ENCODE assay signal across 8 cellular contexts in the genomic region with DNA sequence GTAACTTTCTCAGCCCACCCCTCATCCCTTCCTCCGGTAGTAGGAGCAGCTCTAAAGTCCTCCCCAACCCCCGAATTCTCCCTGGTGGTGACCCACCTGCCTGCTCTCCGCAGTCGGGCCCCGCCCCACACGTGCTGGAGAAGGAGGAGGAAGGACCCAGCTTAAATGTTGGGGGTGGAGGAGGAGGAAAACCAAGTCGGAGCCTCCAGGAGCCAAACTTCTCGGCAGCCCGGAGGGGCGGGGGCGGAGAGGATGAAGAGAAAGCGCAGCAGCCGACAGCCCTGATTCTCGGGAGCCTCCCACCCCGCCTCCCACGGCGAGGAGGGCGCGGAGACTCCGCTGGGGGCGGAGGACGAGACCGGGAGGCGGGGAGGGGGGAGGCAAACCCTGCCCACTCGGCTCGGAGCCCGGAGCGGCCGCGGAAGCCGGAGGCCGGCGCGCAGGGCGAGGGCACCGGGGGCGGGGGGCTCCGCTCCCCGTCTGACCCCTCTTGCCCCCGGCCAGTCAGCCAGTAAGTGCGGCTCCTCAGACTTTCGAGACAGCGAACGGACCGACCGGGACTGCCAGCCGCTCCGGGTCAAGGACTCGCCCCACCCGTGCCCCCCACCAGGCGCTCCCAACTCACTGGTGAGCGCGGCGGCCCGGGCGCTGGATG. TPM values are rescaled to one million over a fixed set of nuclear protein-coding genes. Genes with fewer than 3 reads are reported as not detected.
DNase-seq lines count a peak whose midpoint lies in the region; ATAC-seq and FAIRE-seq lines count a peak whose summit lies in the region.

A gene with protein sequence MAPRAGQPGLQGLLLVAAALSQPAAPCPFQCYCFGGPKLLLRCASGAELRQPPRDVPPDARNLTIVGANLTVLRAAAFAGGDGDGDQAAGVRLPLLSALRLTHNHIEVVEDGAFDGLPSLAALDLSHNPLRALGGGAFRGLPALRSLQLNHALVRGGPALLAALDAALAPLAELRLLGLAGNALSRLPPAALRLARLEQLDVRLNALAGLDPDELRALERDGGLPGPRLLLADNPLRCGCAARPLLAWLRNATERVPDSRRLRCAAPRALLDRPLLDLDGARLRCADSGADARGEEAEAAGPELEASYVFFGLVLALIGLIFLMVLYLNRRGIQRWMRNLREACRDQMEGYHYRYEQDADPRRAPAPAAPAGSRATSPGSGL (plus strand): TSS at position 394 of the 655 bp plus-strand sequence. CDS start 276 bp downstream, outside the sequence.

- intact Hi-C loops in activated naive CD4-positive, alpha-beta T cell treated with anti-CD3 and anti-CD28 coated beads for 36 hours (cut with micrococcal nuclease): loop anchor here (1.0 to 2.0 kb wide), 2 partner anchors 97 to 312 kb away; no protein-coding TSS in a partner anchor

- H3K36me3 Mint-ChIP-seq in activated naive CD4-positive, alpha-beta T cell treated with anti-CD3 and anti-CD28 coated beads for 36 hours (ENCODE audit: low read depth): no peaks in the 10 kb centered on the region

- H3K4me1 Mint-ChIP-seq in activated naive CD4-positive, alpha-beta T cell treated with anti-CD3 and anti-CD28 coated beads for 36 hours (ENCODE audit: low read depth): peaks cover 10% of the 10 kb centered on the region

- ATAC-seq in HG03108 (IDR thresholded peaks at IDR 0.05; ENCODE audit: unreplicated experiment): no peak

- peak; percentile 26 to 41 for DNase-seq in stimulated activated CD4-positive, alpha-beta T cell treated with anti-CD3 and anti-CD28 coated beads, Interleukin-2, amount 100 ng/mL, for 24 hours
- no peak for DNase-seq in stimulated activated CD4-positive, alpha-beta T cell treated with anti-CD3 and anti-CD28 coated beads, Interleukin-4, amount 100 ng/mL, for 24 hours
- no peak for DNase-seq in activated naive CD4-positive, alpha-beta T cell treated with anti-CD3 and anti-CD28 coated beads for 36 hours
- DNase-seq in iPS-NIHi7 (ENCODE audit: extremely low spot score) (peak; percentile 59), GM19239 (ENCODE audit: insufficient read length, low spot score) (no peak), NOMO-1 treated with DMSO at 0.1 percent for 48 hours (lab: John Stamatoyannopoulos, UW; ENCODE audit: unreplicated experiment) (no peak)
- peak; percentile 36 to 58 for DNase-seq in stimulated activated CD4-positive, alpha-beta T cell treated with anti-CD3 and anti-CD28 coated beads, Interleukin-4, amount 100 ng/mL, for 4 hours

- H3K27me3 Mint-ChIP-seq in activated naive CD4-positive, alpha-beta T cell treated with anti-CD3 and anti-CD28 coated beads for 36 hours (ENCODE audit: low read depth): peaks cover 33% of the 10 kb centered on the region

- H3K27ac Mint-ChIP-seq in activated naive CD4-positive, alpha-beta T cell treated with anti-CD3 and anti-CD28 coated beads for 36 hours: no peak within 1 kb of the TSS

- H3K4me3 Mint-ChIP-seq in activated naive CD4-positive, alpha-beta T cell treated with anti-CD3 and anti-CD28 coated beads for 36 hours: peak within 1 kb of the TSS; percentile 71

- no peak for FAIRE-seq in GM19239 (lab: Jason Lieb, UNC)

- no peaks in the 10 kb centered on the region for H3K9me3 Mint-ChIP-seq in activated naive CD4-positive, alpha-beta T cell treated with anti-CD3 and anti-CD28 coated beads for 36 hours

- CTCF ChIA-PET in activated naive CD4-positive, alpha-beta T cell treated with anti-CD3 and anti-CD28 coated beads for 36 hours (lab: Charles Lee): interaction anchor here (0.7 to 17.6 kb wide), 21 partner anchors 10 to 461 kb away, joined by 3 to 445 read pairs (median 4); no protein-coding TSS in a partner anchor

RNA-seq across cellular contexts. Expression of the gene that starts here (rescaled TPM):
- not detected for total RNA-seq in activated naive CD4-positive, alpha-beta T cell treated with anti-CD3 and anti-CD28 coated beads for 36 hours

Comparison
In these comparisons a context has a peak if more than half of its experiments do, and no peak if none do; other contexts are left out.
1. DNase-seq: peak in stimulated activated CD4-positive, alpha-beta T cell treated with anti-CD3 and anti-CD28 coated beads, Interleukin-2, amount 100 ng/mL, for 24 hours (2 of 2), iPS-NIHi7 (single experiment) and stimulated activated CD4-positive, alpha-beta T cell treated with anti-CD3 and anti-CD28 coated beads, Interleukin-4, amount 100 ng/mL, for 4 hours (2 of 2); none in stimulated activated CD4-positive, alpha-beta T cell treated with anti-CD3 and anti-CD28 coated beads, Interleukin-4, amount 100 ng/mL, for 24 hours (single experiment), activated naive CD4-positive, alpha-beta T cell treated with anti-CD3 and anti-CD28 coated beads for 36 hours (single experiment), GM19239 (single experiment) and NOMO-1 treated with DMSO at 0.1 percent for 48 hours (single experiment).